In genomic region chr10:103791858-103792257, GRCh38 we compare ENCODE assay signal across 11 cellular contexts.
"Had no signal": no experiment of that assay in that cellular context is flagged by ENCODE, and none has a peak within 500 bp of the region (broad histone marks: within the 10 kb centered on the region; RNA-seq: fewer than 3 reads in every experiment).

No MANE protein-coding gene starts in this region.

- H3K27me3 ChIP-seq: gastroesophageal sphincter had no signal

- H3K4me3 ChIP-seq: gastroesophageal sphincter, thoracic aorta had no signal

- H3K9me3 ChIP-seq: gastroesophageal sphincter, thoracic aorta had no signal

- H3K36me3 ChIP-seq: gastroesophageal sphincter, thoracic aorta had no signal

- H3K27ac ChIP-seq: thoracic aorta had no signal

- DNase-seq: activated CD4-positive, alpha-beta memory T cell treated with anti-CD3 and anti-CD28 coated beads, Interleukin-2, amount 10 ng/mL, durations not matched to agents 7 days and 5 days; activated gamma-delta T cell treated with Interleukin-2 at 50 U/mL for 16 hours; activated naive CD8-positive, alpha-beta T cell treated with anti-CD3 and anti-CD28 coated beads for 36 hours; activated T-cell treated with anti-CD3 and anti-CD28 coated beads, Interleukin-2, amount 50 U/mL, for 48 hours; anterior cingulate cortex; nephron progenitor cell; stimulated activated CD4-positive, alpha-beta T cell treated with anti-CD3 and anti-CD28 coated beads, Interleukin-12 subunit alpha, Interleukin-12 subunit beta, amount 100 ng/mL, for 4 hours; stimulated activated naive CD8-positive, alpha-beta T cell treated with anti-CD3 and anti-CD28 coated beads, Interleukin-15, Interleukin-2, amounts not matched to agents 100 U/mL and 50 U/mL, for 24 hours; T1000 had no signal
